1 cellular context compared by ENCODE assay signal in the genomic region with DNA sequence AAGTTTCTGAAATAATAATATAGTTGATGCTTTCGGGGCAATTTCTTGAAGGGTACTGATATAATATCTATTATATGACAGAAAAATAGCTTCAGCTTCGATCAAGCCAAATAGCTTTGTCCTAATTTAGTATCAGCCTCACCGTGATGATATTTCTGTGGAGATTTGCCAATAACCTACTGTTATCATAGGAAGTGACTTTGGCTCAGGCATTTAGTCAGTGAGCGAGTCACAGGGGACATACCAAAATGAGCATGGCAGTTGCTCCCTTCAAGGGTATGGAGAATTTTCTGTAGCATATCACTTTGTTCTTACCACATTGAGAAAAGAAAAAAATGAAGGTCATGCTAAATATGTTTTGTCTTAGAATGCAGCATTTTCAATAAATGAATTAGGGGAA.
TF ChIP-seq lines count a peak whose summit lies in the region.

No MANE protein-coding gene starts in this region.

TF ChIP-seq in GM23338, 12 proteins besides CTCF, POLR2A, EP300 and RAD21 (continued from another document):
- TF ChIP-seq, protein P1, sequence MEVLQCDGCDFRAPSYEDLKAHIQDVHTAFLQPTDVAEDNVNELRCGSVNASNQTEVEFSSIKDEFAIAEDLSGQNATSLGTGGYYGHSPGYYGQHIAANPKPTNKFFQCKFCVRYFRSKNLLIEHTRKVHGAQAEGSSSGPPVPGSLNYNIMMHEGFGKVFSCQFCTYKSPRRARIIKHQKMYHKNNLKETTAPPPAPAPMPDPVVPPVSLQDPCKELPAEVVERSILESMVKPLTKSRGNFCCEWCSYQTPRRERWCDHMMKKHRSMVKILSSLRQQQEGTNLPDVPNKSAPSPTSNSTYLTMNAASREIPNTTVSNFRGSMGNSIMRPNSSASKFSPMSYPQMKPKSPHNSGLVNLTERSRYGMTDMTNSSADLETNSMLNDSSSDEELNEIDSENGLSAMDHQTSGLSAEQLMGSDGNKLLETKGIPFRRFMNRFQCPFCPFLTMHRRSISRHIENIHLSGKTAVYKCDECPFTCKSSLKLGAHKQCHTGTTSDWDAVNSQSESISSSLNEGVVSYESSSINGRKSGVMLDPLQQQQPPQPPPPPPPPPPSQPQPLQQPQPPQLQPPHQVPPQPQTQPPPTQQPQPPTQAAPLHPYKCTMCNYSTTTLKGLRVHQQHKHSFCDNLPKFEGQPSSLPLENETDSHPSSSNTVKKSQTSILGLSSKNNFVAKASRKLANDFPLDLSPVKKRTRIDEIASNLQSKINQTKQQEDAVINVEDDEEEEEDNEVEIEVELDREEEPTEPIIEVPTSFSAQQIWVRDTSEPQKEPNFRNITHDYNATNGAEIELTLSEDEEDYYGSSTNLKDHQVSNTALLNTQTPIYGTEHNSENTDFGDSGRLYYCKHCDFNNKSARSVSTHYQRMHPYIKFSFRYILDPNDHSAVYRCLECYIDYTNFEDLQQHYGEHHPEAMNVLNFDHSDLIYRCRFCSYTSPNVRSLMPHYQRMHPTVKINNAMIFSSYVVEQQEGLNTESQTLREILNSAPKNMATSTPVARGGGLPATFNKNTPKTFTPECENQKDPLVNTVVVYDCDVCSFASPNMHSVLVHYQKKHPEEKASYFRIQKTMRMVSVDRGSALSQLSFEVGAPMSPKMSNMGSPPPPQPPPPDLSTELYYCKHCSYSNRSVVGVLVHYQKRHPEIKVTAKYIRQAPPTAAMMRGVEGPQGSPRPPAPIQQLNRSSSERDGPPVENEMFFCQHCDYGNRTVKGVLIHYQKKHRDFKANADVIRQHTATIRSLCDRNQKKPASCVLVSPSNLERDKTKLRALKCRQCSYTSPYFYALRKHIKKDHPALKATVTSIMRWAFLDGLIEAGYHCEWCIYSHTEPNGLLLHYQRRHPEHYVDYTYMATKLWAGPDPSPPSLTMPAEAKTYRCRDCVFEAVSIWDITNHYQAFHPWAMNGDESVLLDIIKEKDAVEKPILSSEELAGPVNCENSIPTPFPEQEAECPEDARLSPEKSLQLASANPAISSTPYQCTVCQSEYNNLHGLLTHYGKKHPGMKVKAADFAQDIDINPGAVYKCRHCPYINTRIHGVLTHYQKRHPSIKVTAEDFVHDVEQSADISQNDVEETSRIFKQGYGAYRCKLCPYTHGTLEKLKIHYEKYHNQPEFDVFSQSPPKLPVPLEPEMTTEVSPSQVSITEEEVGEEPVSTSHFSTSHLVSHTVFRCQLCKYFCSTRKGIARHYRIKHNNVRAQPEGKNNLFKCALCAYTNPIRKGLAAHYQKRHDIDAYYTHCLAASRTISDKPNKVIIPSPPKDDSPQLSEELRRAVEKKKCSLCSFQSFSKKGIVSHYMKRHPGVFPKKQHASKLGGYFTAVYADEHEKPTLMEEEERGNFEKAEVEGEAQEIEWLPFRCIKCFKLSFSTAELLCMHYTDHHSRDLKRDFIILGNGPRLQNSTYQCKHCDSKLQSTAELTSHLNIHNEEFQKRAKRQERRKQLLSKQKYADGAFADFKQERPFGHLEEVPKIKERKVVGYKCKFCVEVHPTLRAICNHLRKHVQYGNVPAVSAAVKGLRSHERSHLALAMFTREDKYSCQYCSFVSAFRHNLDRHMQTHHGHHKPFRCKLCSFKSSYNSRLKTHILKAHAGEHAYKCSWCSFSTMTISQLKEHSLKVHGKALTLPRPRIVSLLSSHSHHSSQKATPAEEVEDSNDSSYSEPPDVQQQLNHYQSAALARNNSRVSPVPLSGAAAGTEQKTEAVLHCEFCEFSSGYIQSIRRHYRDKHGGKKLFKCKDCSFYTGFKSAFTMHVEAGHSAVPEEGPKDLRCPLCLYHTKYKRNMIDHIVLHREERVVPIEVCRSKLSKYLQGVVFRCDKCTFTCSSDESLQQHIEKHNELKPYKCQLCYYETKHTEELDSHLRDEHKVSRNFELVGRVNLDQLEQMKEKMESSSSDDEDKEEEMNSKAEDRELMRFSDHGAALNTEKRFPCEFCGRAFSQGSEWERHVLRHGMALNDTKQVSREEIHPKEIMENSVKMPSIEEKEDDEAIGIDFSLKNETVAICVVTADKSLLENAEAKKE (CRISPR knock-in tag; IDR thresholded peaks at IDR 0.05), result no peak
- no peak for TF ChIP-seq JUNB (IDR thresholded peaks at IDR 0.05; ENCODE audit: unreplicated experiment)
- TF ChIP-seq, protein P2, sequence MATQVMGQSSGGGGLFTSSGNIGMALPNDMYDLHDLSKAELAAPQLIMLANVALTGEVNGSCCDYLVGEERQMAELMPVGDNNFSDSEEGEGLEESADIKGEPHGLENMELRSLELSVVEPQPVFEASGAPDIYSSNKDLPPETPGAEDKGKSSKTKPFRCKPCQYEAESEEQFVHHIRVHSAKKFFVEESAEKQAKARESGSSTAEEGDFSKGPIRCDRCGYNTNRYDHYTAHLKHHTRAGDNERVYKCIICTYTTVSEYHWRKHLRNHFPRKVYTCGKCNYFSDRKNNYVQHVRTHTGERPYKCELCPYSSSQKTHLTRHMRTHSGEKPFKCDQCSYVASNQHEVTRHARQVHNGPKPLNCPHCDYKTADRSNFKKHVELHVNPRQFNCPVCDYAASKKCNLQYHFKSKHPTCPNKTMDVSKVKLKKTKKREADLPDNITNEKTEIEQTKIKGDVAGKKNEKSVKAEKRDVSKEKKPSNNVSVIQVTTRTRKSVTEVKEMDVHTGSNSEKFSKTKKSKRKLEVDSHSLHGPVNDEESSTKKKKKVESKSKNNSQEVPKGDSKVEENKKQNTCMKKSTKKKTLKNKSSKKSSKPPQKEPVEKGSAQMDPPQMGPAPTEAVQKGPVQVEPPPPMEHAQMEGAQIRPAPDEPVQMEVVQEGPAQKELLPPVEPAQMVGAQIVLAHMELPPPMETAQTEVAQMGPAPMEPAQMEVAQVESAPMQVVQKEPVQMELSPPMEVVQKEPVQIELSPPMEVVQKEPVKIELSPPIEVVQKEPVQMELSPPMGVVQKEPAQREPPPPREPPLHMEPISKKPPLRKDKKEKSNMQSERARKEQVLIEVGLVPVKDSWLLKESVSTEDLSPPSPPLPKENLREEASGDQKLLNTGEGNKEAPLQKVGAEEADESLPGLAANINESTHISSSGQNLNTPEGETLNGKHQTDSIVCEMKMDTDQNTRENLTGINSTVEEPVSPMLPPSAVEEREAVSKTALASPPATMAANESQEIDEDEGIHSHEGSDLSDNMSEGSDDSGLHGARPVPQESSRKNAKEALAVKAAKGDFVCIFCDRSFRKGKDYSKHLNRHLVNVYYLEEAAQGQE (IDR thresholded peaks at IDR 0.05; ENCODE audit: unreplicated experiment), result no peak
TF ChIP-seq in GM23338: peak in this region for 0.
